18 cellular contexts compared by ENCODE assay signal in genomic region chr4:94870151-94870550, GRCh38.
DNase-seq lines count a peak whose midpoint lies in the region; ATAC-seq, FAIRE-seq and TF ChIP-seq lines count a peak whose summit lies in the region.
"Had no signal": no experiment of that assay in that cellular context is flagged by ENCODE, and none has a peak within 500 bp of the region (broad histone marks: within the 10 kb centered on the region; RNA-seq: fewer than 3 reads in every experiment).

No MANE protein-coding gene starts in this region.

- peak; percentile 21 for FAIRE-seq in D721Med (lab: Jason Lieb, UNC)

- ATAC-seq in HG02981 (IDR thresholded peaks at IDR 0.05; ENCODE audit: unreplicated experiment) (no peak), GM21526 (IDR thresholded peaks at IDR 0.05; ENCODE audit: low FRiP score, unreplicated experiment) (no peak)
- ATAC-seq: T-cell had no signal

- no peak for DNase-seq in D721Med (ENCODE audit: insufficient read length, low spot score)
- peak; percentile 4 for DNase-seq in HCEC 1CT
- peak; percentile 7 for DNase-seq in choroid plexus epithelial cell (ENCODE audit: low read depth)
- DNase-seq in stromal cell of bone marrow (ENCODE audit: low read depth), result peak; percentile 60
- no peak for DNase-seq in kidney glomerular epithelial cell (lab: John Stamatoyannopoulos, UW)
- DNase-seq: C1 segment of cervical spinal cord, DMS 273 treated with DMSO at 0.1 percent for 48 hours, GF-D8, H9, NCI-H1436, NCI-H2029 treated with DMSO at 0.1 percent for 48 hours, NCI-H2171 treated with DMSO at 0.1 percent for 48 hours, NCI-H748 treated with DMSO at 0.1 percent for 48 hours, PC-9, SJCRH30, T-cell had no signal

- TF ChIP-seq CTCF in D721Med (IDR thresholded peaks at IDR 0.05; ENCODE audit: insufficient read depth, missing control alignments) (no peak), choroid plexus epithelial cell (conservative IDR thresholded peaks at IDR 0.05; ENCODE audit: low read depth, low read length) (no peak)

- H3K4me3 ChIP-seq in choroid plexus epithelial cell (ENCODE audit: low read depth, low read length), result no peak overlapping the region
- H3K4me3 ChIP-seq: PC-9, SJCRH30 had no signal

Comparison
In these comparisons a context has a peak if more than half of its experiments do, and no peak if none do; other contexts are left out.
1. DNase-seq: peak in HCEC 1CT (single experiment), choroid plexus epithelial cell (single experiment) and stromal cell of bone marrow (single experiment); none in D721Med (single experiment) and kidney glomerular epithelial cell (single experiment).